Comparison of ENCODE assay signal across 24 cellular contexts in the genomic region with DNA sequence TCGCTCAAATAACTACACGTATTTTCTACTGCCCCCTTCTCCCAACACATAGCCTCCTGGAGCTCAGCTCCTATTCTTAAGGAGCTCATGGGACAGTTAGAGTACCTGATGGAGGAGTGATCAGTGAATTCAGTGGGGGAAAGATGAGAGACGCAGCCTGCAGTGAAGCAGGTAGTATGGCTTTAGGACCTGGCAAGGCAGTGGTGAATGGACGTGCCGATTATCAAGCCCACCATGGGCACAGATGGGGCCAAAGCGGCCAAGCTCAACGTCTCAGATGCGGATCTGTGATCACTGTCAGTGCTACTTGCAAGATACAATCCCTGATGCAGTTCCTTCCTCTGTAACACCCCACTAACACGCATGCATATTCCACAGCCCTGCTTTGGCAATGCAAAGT. TPM values are rescaled to one million over a fixed set of nuclear protein-coding genes. Genes with fewer than 3 reads are reported as not detected.
DNase-seq lines count a peak whose midpoint lies in the region; ATAC-seq and TF ChIP-seq lines count a peak whose summit lies in the region.
"Had no signal": no experiment of that assay in that cellular context is flagged by ENCODE, and none has a peak within 500 bp of the region (broad histone marks: within the 10 kb centered on the region; RNA-seq: fewer than 3 reads in every experiment).

No MANE protein-coding gene starts in this region.

- H3K27me3 Mint-ChIP-seq in natural killer cell (ENCODE audit: low read depth in 2 of 2) (no peaks in the 10 kb centered on the region), neural crest cell (ENCODE audit: low read depth) (no peaks in the 10 kb centered on the region)
- peaks cover 0 to 12% of the 10 kb centered on the region in 2 donors for H3K27me3 Mint-ChIP-seq in natural killer cell treated with Interleukin-12 subunit alpha and Interleukin-12 subunit beta and Interleukin-15 and Interleukin-18, amount 100 ng/mL, for 72 hours

- intact Hi-C loops in natural killer cell (cut with micrococcal nuclease) (no loop called here), dorsolateral prefrontal cortex (cut with DNase I) (no loop called here)

- TF ChIP-seq EP300 in upper lobe of left lung (IDR thresholded peaks at IDR 0.05), result no peak

- peak overlapping the region; percentile 13 for H3K4me3 Mint-ChIP-seq in natural killer cell
- no peak overlapping the region for H3K4me3 Mint-ChIP-seq in natural killer cell treated with Interleukin-12 subunit alpha and Interleukin-12 subunit beta and Interleukin-15 and Interleukin-18, amount 100 ng/mL, for 72 hours
- H3K4me3 Mint-ChIP-seq in neural crest cell, result no peak overlapping the region
- H3K4me3 Mint-ChIP-seq: activated CD4-positive, alpha-beta T cell treated with anti-CD3 and anti-CD28 coated beads, Interleukin-2, amount 10 ng/mL, durations not matched to agents 24 days and 14 days had no signal

- H3K36me3 ChIP-seq in upper lobe of left lung, result no peaks in the 10 kb centered on the region
- H3K36me3 ChIP-seq: pancreas, WERI-Rb-1 had no signal

- H3K27me3 ChIP-seq in dorsolateral prefrontal cortex (no peaks in the 10 kb centered on the region), upper lobe of left lung (no peaks in the 10 kb centered on the region)
- H3K27me3 ChIP-seq: pancreas had no signal

- TF ChIP-seq CTCF in natural killer cell (IDR thresholded peaks at IDR 0.05), result no peak
- no peak for TF ChIP-seq CTCF in dorsolateral prefrontal cortex (IDR thresholded peaks at IDR 0.05 in 54 of 56, conservative IDR thresholded peaks at IDR 0.05 in 2 of 56; ENCODE audit: low read depth in 1 of 56, partially characterized antibody in 56 of 56)
- TF ChIP-seq CTCF in neural crest cell (conservative IDR thresholded peaks at IDR 0.05), result no peak
- no peak for TF ChIP-seq CTCF in upper lobe of left lung (IDR thresholded peaks at IDR 0.05)

- ATAC-seq in natural killer cell (no peak), HG02798 (IDR thresholded peaks at IDR 0.05; ENCODE audit: poor library complexity, unreplicated experiment) (no peak), upper lobe of left lung (ENCODE audit: low FRiP score in 2 of 2) (no peak)
- no peak for ATAC-seq in natural killer cell treated with Interleukin-12 subunit alpha and Interleukin-12 subunit beta and Interleukin-15 and Interleukin-18, amount 100 ng/mL, for 72 hours
- ATAC-seq: HepG2 had no signal

- H3K4me3 ChIP-seq in dorsolateral prefrontal cortex (peak overlapping the region in 5 of 59 donors; percentile 2 to 18 (median 9)), upper lobe of left lung (no peak overlapping the region)
- H3K4me3 ChIP-seq: GM12878, pancreas had no signal

- H3K9me3 Mint-ChIP-seq in natural killer cell, result no peaks in the 10 kb centered on the region
- no peaks in the 10 kb centered on the region for H3K9me3 Mint-ChIP-seq in natural killer cell treated with Interleukin-12 subunit alpha and Interleukin-12 subunit beta and Interleukin-15 and Interleukin-18, amount 100 ng/mL, for 72 hours
- no peaks in the 10 kb centered on the region for H3K9me3 Mint-ChIP-seq in neural crest cell
- H3K9me3 Mint-ChIP-seq: activated CD4-positive, alpha-beta T cell treated with anti-CD3 and anti-CD28 coated beads, Interleukin-2, amount 10 ng/mL, durations not matched to agents 24 days and 14 days; activated naive CD8-positive, alpha-beta T cell treated with anti-CD3 and anti-CD28 coated beads, Interleukin-2, amount 10 ng/mL, durations not matched to agents 7 days and 5 days; central memory CD8-positive, alpha-beta T cell; naive thymus-derived CD8-positive, alpha-beta T cell had no signal

- H3K27ac Mint-ChIP-seq in natural killer cell (no peak overlapping the region), neural crest cell (ENCODE audit: unreplicated experiment) (peak overlapping the region; percentile 46)
- H3K27ac Mint-ChIP-seq in natural killer cell treated with Interleukin-12 subunit alpha and Interleukin-12 subunit beta and Interleukin-15 and Interleukin-18, amount 100 ng/mL, for 72 hours, result no peak overlapping the region
- H3K27ac Mint-ChIP-seq: activated CD4-positive, alpha-beta T cell treated with anti-CD3 and anti-CD28 coated beads, Interleukin-2, amount 10 ng/mL, durations not matched to agents 24 days and 14 days had no signal

- DNase-seq in natural killer cell, result no peak
- no peak for DNase-seq in natural killer cell treated with Interleukin-12 subunit alpha and Interleukin-12 subunit beta and Interleukin-15 and Interleukin-18, amount 100 ng/mL, for 72 hours (ENCODE audit: low spot score)
- peak in 1 of 10 donors; percentile 6 for DNase-seq in dorsolateral prefrontal cortex
- no peak for DNase-seq in neural crest cell (ENCODE audit: low read depth, low spot score)
- peak; percentile 26 for DNase-seq in ureter (ENCODE audit: low spot score)
- no peak for DNase-seq in upper lobe of left lung
- no peak for DNase-seq in NCI-H524 (lab: John Stamatoyannopoulos, UW)
- DNase-seq: activated CD4-positive, alpha-beta T cell treated with anti-CD3 and anti-CD28 coated beads, Interleukin-2, amount 10 ng/mL, durations not matched to agents 24 days and 14 days; activated gamma-delta T cell; activated naive CD8-positive, alpha-beta T cell treated with anti-CD3 and anti-CD28 coated beads, Interleukin-2, amount 10 ng/mL, durations not matched to agents 7 days and 5 days; Karpas-422; midbrain; NCI-H2171 treated with DMSO at 0.1 percent for 48 hours; NCI-H526 treated with DMSO at 0.1 percent for 48 hours; pancreas; SHP77 treated with DMSO at 0.1 percent for 48 hours; WERI-Rb-1 had no signal

- no peak for TF ChIP-seq POLR2A in upper lobe of left lung (IDR thresholded peaks at IDR 0.05)

- H3K36me3 Mint-ChIP-seq in natural killer cell (no peaks in the 10 kb centered on the region), neural crest cell (ENCODE audit: low read depth) (no peaks in the 10 kb centered on the region)
- no peaks in the 10 kb centered on the region for H3K36me3 Mint-ChIP-seq in natural killer cell treated with Interleukin-12 subunit alpha and Interleukin-12 subunit beta and Interleukin-15 and Interleukin-18, amount 100 ng/mL, for 72 hours
- H3K36me3 Mint-ChIP-seq: activated naive CD8-positive, alpha-beta T cell treated with anti-CD3 and anti-CD28 coated beads, Interleukin-2, amount 10 ng/mL, durations not matched to agents 7 days and 5 days; naive thymus-derived CD8-positive, alpha-beta T cell had no signal

- no peaks in the 10 kb centered on the region for H3K9me3 ChIP-seq in upper lobe of left lung
- H3K9me3 ChIP-seq: pancreas had no signal

- H3K27ac ChIP-seq in dorsolateral prefrontal cortex, result peak overlapping the region in 40 of 59 donors; percentile 2 to 86 (median 57)
- no peak overlapping the region for H3K27ac ChIP-seq in upper lobe of left lung
- H3K27ac ChIP-seq: C4-2B, pancreas, WERI-Rb-1 had no signal

- peaks cover 21 to 42% of the 10 kb centered on the region in 2 donors for H3K4me1 Mint-ChIP-seq in natural killer cell
- peaks cover 21 to 24% of the 10 kb centered on the region in 2 donors for H3K4me1 Mint-ChIP-seq in natural killer cell treated with Interleukin-12 subunit alpha and Interleukin-12 subunit beta and Interleukin-15 and Interleukin-18, amount 100 ng/mL, for 72 hours (ENCODE audit: low read depth in 2 of 2)
- H3K4me1 Mint-ChIP-seq in neural crest cell, result peaks cover 80% of the 10 kb centered on the region

- peaks cover 0 to 2% (median 0%) of the 10 kb centered on the region in 4 donors for H3K4me1 ChIP-seq in upper lobe of left lung
- H3K4me1 ChIP-seq: pancreas had no signal

- 78% methylated on average over 9 of the region's 9 CpGs for WGBS in upper lobe of left lung, 2 donors

RNA-seq across cellular contexts. Expression of a gene that starts 45.8 kb away (rescaled TPM):
- total RNA-seq in natural killer cell, result not detected
- total RNA-seq in natural killer cell treated with Interleukin-12 subunit alpha and Interleukin-12 subunit beta and Interleukin-15 and Interleukin-18, amount 100 ng/mL, for 72 hours, result not detected
- total RNA-seq in dorsolateral prefrontal cortex, result 100 to 1,000 TPM in 119 of 120 experiments, 10 to 100 TPM in 1; 87.6 to 447 (median 301) TPM
- 0.23 and 0.42 TPM in 2 replicates for total RNA-seq in neural crest cell
- total RNA-seq in ureter, result not detected
- total RNA-seq in upper lobe of left lung, result under 1 TPM in 2 of 6 donors, not detected in 4; 0.13 to 0.30 TPM
- total RNA-seq: activated CD4-positive, alpha-beta T cell treated with anti-CD3 and anti-CD28 coated beads, Interleukin-2, amount 10 ng/mL, durations not matched to agents 24 days and 14 days; activated naive CD8-positive, alpha-beta T cell treated with anti-CD3 and anti-CD28 coated beads, Interleukin-2, amount 10 ng/mL, durations not matched to agents 7 days and 5 days; dermis microvascular lymphatic vessel endothelial cell; GM12878; naive thymus-derived CD8-positive, alpha-beta T cell had no signal

Comparison
In these comparisons a context has a peak if more than half of its experiments do, and no peak if none do; other contexts are left out.
1. H3K27ac ChIP-seq: peak in dorsolateral prefrontal cortex (40 of 59); none in upper lobe of left lung (0 of 4).
2. RNA of a gene that starts 45.8 kb away (total RNA-seq): 87.6 to 447 TPM in dorsolateral prefrontal cortex; 0.23 to 0.42 TPM in neural crest cell, 0.13 to 0.30 TPM in upper lobe of left lung, not detected in natural killer cell, not detected in natural killer cell treated with Interleukin-12 subunit alpha and Interleukin-12 subunit beta and Interleukin-15 and Interleukin-18, amount 100 ng/mL, for 72 hours and not detected in ureter (single experiment); every median in the first group is over 10 times any median in the second.